In genomic region chr1:117568999-117569398, GRCh38 we compare ENCODE assay signal across 21 cellular contexts. TPM values are rescaled to one million over a fixed set of nuclear protein-coding genes. Genes with fewer than 3 reads are reported as not detected.
DNase-seq lines count a peak whose midpoint lies in the region; ATAC-seq and TF ChIP-seq lines count a peak whose summit lies in the region.
"Had no signal": no experiment of that assay in that cellular context is flagged by ENCODE, and none has a peak within 500 bp of the region (broad histone marks: within the 10 kb centered on the region; RNA-seq: fewer than 3 reads in every experiment).

No MANE protein-coding gene starts in this region.

- no peaks in the 10 kb centered on the region for H3K9me3 Mint-ChIP-seq in activated CD8-positive, alpha-beta memory T cell treated with anti-CD3 and anti-CD28 coated beads, Interleukin-2, amount 10 ng/mL, durations not matched to agents 7 days and 5 days (ENCODE audit: low read depth)
- H3K9me3 Mint-ChIP-seq in HFFc6, result no peaks in the 10 kb centered on the region
- no peaks in the 10 kb centered on the region for H3K9me3 Mint-ChIP-seq in neural progenitor cell
- H3K9me3 Mint-ChIP-seq: CD14-positive monocyte had no signal

- H2AFZ ChIP-seq in neural progenitor cell (replicated peaks), result no peak overlapping the region
- H2AFZ ChIP-seq: PC-9 had no signal

- H4K20me1 ChIP-seq in neural progenitor cell (ENCODE audit: low read depth), result no peaks in the 10 kb centered on the region

- H3K27me3 Mint-ChIP-seq in activated CD8-positive, alpha-beta memory T cell treated with anti-CD3 and anti-CD28 coated beads, Interleukin-2, amount 10 ng/mL, durations not matched to agents 7 days and 5 days, result peaks cover 5% of the 10 kb centered on the region
- H3K27me3 Mint-ChIP-seq in HFFc6 (ENCODE audit: insufficient read depth), result peaks cover 30% of the 10 kb centered on the region
- peaks cover 19% of the 10 kb centered on the region for H3K27me3 Mint-ChIP-seq in neural progenitor cell (ENCODE audit: insufficient read depth, low read depth)

- H3K36me3 ChIP-seq in colonic mucosa (no peaks in the 10 kb centered on the region), neural progenitor cell (no peaks in the 10 kb centered on the region), tibial nerve (no peaks in the 10 kb centered on the region)

- H3K4me1 Mint-ChIP-seq in activated CD8-positive, alpha-beta memory T cell treated with anti-CD3 and anti-CD28 coated beads, Interleukin-2, amount 10 ng/mL, durations not matched to agents 7 days and 5 days, result peaks cover 25% of the 10 kb centered on the region
- H3K4me1 Mint-ChIP-seq in HFFc6 (ENCODE audit: low read depth) (no peaks in the 10 kb centered on the region), neural progenitor cell (peaks cover 3% of the 10 kb centered on the region)

- H3K27me3 ChIP-seq in colonic mucosa (no peaks in the 10 kb centered on the region), neural progenitor cell (no peaks in the 10 kb centered on the region), tibial nerve (no peaks in the 10 kb centered on the region)

- H3K4me3 Mint-ChIP-seq in activated CD8-positive, alpha-beta memory T cell treated with anti-CD3 and anti-CD28 coated beads, Interleukin-2, amount 10 ng/mL, durations not matched to agents 7 days and 5 days, result no peak overlapping the region
- H3K4me3 Mint-ChIP-seq in HFFc6 (no peak overlapping the region), neural progenitor cell (no peak overlapping the region)
- H3K4me3 Mint-ChIP-seq: CD14-positive monocyte had no signal

- H3K4me1 ChIP-seq in colonic mucosa (peaks cover 17% of the 10 kb centered on the region), neural progenitor cell (peaks cover 10% of the 10 kb centered on the region), tibial nerve (peaks cover 0 to 6% (median 0%) of the 10 kb centered on the region in 4 donors)

- H3K79me2 ChIP-seq in neural progenitor cell (ENCODE audit: low read depth), result no peaks in the 10 kb centered on the region

- H3F3A ChIP-seq in neural progenitor cell (ENCODE audit: low read depth), result no peaks in the 10 kb centered on the region

- H3K9me3 ChIP-seq in colonic mucosa (no peaks in the 10 kb centered on the region), neural progenitor cell (ENCODE audit: low read depth) (no peaks in the 10 kb centered on the region), tibial nerve (no peaks in the 10 kb centered on the region)

- H3K9ac ChIP-seq in colonic mucosa (ENCODE audit: low read depth in 2 of 2, low read length in 2 of 2) (no peak overlapping the region), neural progenitor cell (no peak overlapping the region)
- H3K9ac ChIP-seq: KMS-11 had no signal

- TF ChIP-seq POLR2A in tibial nerve (IDR thresholded peaks at IDR 0.05), result no peak

- no peak for ATAC-seq in activated CD8-positive, alpha-beta memory T cell treated with anti-CD3 and anti-CD28 coated beads, Interleukin-2, amount 10 ng/mL, durations not matched to agents 7 days and 5 days
- ATAC-seq in HG02970 (IDR thresholded peaks at IDR 0.05; ENCODE audit: low FRiP score, unreplicated experiment), result no peak
- no peak for ATAC-seq in HG03039 (IDR thresholded peaks at IDR 0.05; ENCODE audit: unreplicated experiment)
- ATAC-seq: HCT116 had no signal

- H3K4me3 ChIP-seq in colonic mucosa, result no peak overlapping the region
- H3K4me3 ChIP-seq in neural progenitor cell, result no peak overlapping the region
- H3K4me3 ChIP-seq in tibial nerve, result no peak overlapping the region
- H3K4me3 ChIP-seq: PC-9 had no signal

- CTCF ChIA-PET in activated CD8-positive, alpha-beta memory T cell treated with anti-CD3 and anti-CD28 coated beads, Interleukin-2, amount 10 ng/mL, durations not matched to agents 7 days and 5 days (lab: Charles Lee), result interaction anchor here (1.5 kb wide), 1 partner anchor 327 kb away, joined by 3 read pairs; no protein-coding TSS in a partner anchor

- WGBS in tibial nerve, 2 donors, result 92 to 94% methylated on average over 6 of the region's 6 CpGs

- peak; percentile 37 for DNase-seq in activated CD8-positive, alpha-beta memory T cell treated with anti-CD3 and anti-CD28 coated beads for 24 hours
- DNase-seq in activated CD8-positive, alpha-beta memory T cell treated with anti-CD3 and anti-CD28 coated beads, Interleukin-2, amount 10 ng/mL, durations not matched to agents 7 days and 5 days, result no peak
- no peak for DNase-seq in HFFc6
- DNase-seq in colonic mucosa, result peak; percentile 15
- DNase-seq in neural progenitor cell (ENCODE audit: low spot score), result no peak
- DNase-seq in tibial nerve (ENCODE audit: low spot score in 2 of 2), result no peak
- DNase-seq: 8988T, DMS 273 treated with DMSO at 0.1 percent for 48 hours, MV-4-11, NCI-H1417 treated with DMSO at 0.1 percent for 48 hours, NCI-H187 treated with DMSO at 0.1 percent for 48 hours, NCI-H2227 treated with DMSO at 0.1 percent for 48 hours, NCI-H524 treated with DMSO at 0.1 percent for 48 hours, PC-9, SIG-M5 had no signal

- no peaks in the 10 kb centered on the region for H3K36me3 Mint-ChIP-seq in activated CD8-positive, alpha-beta memory T cell treated with anti-CD3 and anti-CD28 coated beads, Interleukin-2, amount 10 ng/mL, durations not matched to agents 7 days and 5 days
- H3K36me3 Mint-ChIP-seq in HFFc6 (ENCODE audit: low read depth) (no peaks in the 10 kb centered on the region), neural progenitor cell (no peaks in the 10 kb centered on the region)
- H3K36me3 Mint-ChIP-seq: CD14-positive monocyte had no signal

- TF ChIP-seq EP300 in tibial nerve (IDR thresholded peaks at IDR 0.05), result no peak

- H3K4me2 ChIP-seq in neural progenitor cell, result no peak overlapping the region
- H3K4me2 ChIP-seq: KMS-11, PC-9 had no signal

- no peak overlapping the region for H3K27ac ChIP-seq in colonic mucosa
- no peak overlapping the region for H3K27ac ChIP-seq in neural progenitor cell
- H3K27ac ChIP-seq in tibial nerve, result no peak overlapping the region
- H3K27ac ChIP-seq: KMS-11, PC-9, RWPE1 had no signal

- no peak overlapping the region for H3K27ac Mint-ChIP-seq in activated CD8-positive, alpha-beta memory T cell treated with anti-CD3 and anti-CD28 coated beads, Interleukin-2, amount 10 ng/mL, durations not matched to agents 7 days and 5 days
- H3K27ac Mint-ChIP-seq in HFFc6 (no peak overlapping the region), neural progenitor cell (no peak overlapping the region)
- H3K27ac Mint-ChIP-seq: CD14-positive monocyte had no signal

- intact Hi-C loops in colonic mucosa (cut with DNase I), result no loop called here

- TF ChIP-seq CTCF in HFFc6 (IDR thresholded peaks at IDR 0.05), result peak; percentile 25; the same call in 1 of the 2 replicates
- TF ChIP-seq CTCF in colonic mucosa (IDR thresholded peaks at IDR 0.05), result no peak
- TF ChIP-seq CTCF in neural progenitor cell (IDR thresholded peaks at IDR 0.05), result peak; percentile 11
- no peak for TF ChIP-seq CTCF in tibial nerve (IDR thresholded peaks at IDR 0.05)

RNA-seq across cellular contexts. Expression of gene TENT5C, which starts 36.8 kb away (rescaled TPM):
- 10 to 100 TPM; 41.6 to 50.3 TPM for total RNA-seq in activated CD8-positive, alpha-beta memory T cell treated with anti-CD3 and anti-CD28 coated beads, Interleukin-2, amount 10 ng/mL, durations not matched to agents 7 days and 5 days
- under 1 TPM; 0.47 to 0.91 (median 0.75) TPM for total RNA-seq in HFFc6 (2021; fragmentation: NEBNext Ultra II Directional; extraction: Animal tissue kit (Norgen Biotek cat#: 25700))
- total RNA-seq in colonic mucosa (10 to 100 TPM; 40.7 to 58.5 TPM), neural progenitor cell (ENCODE audit: low replicate concordance) (0.09 and 0.39 TPM in 2 replicates), tibial nerve (1 to 10 TPM in 3 of 4 donors, under 1 TPM in 1; 0.60 to 2.5 (median 1.2) TPM)

Comparison
In these comparisons a context has a peak if more than half of its experiments do, and no peak if none do; other contexts are left out.
1. DNase-seq: peak in activated CD8-positive, alpha-beta memory T cell treated with anti-CD3 and anti-CD28 coated beads for 24 hours (single experiment) and colonic mucosa (single experiment); none in activated CD8-positive, alpha-beta memory T cell treated with anti-CD3 and anti-CD28 coated beads, Interleukin-2, amount 10 ng/mL, durations not matched to agents 7 days and 5 days (single experiment), HFFc6 (single experiment), neural progenitor cell (single experiment) and tibial nerve (0 of 2).
2. CTCF ChIP-seq: peak in HFFc6 (single experiment) and neural progenitor cell (single experiment); none in colonic mucosa (single experiment) and tibial nerve (0 of 5).
3. RNA of gene TENT5C, which starts 36.8 kb away (total RNA-seq): 40.7 to 58.5 TPM in colonic mucosa and 41.6 to 50.3 TPM in activated CD8-positive, alpha-beta memory T cell treated with anti-CD3 and anti-CD28 coated beads, Interleukin-2, amount 10 ng/mL, durations not matched to agents 7 days and 5 days; 0.60 to 2.5 TPM in tibial nerve, 0.47 to 0.91 TPM in HFFc6 and 0.09 to 0.39 TPM in neural progenitor cell; every median in the first group is over 10 times any median in the second.